8 cellular contexts compared by ENCODE assay signal in genomic region chr11:40508307-40508706, GRCh38.
"Had no signal": no experiment of that assay in that cellular context is flagged by ENCODE, and none has a peak within 500 bp of the region (broad histone marks: within the 10 kb centered on the region; RNA-seq: fewer than 3 reads in every experiment).

No MANE protein-coding gene starts in this region.

- H3K9me3 Mint-ChIP-seq: GM23338, HFFc6 had no signal

- H3K4me1 Mint-ChIP-seq: GM23338, IgD-negative memory B cell had no signal

- H3K36me3 ChIP-seq: HAP-1 had no signal

- H2AFZ ChIP-seq: GM23338 had no signal

- H3K4me1 ChIP-seq: HAP-1 had no signal

- H3K27me3 Mint-ChIP-seq: IgD-negative memory B cell had no signal

- H3K4me3 Mint-ChIP-seq: GM23338, HFFc6, IgD-negative memory B cell had no signal

- H3K9ac ChIP-seq: KMS-11 had no signal

- DNase-seq: H7, HFFc6 had no signal

- H3K36me3 Mint-ChIP-seq: IgD-negative memory B cell had no signal

- H3K27ac Mint-ChIP-seq: GM23338, HFFc6, IgD-negative memory B cell had no signal

- H3K9me3 ChIP-seq: HAP-1 had no signal

- H3K27ac ChIP-seq: HL-60, KMS-11 had no signal

- H3K4me3 ChIP-seq: GM23338, HAP-1 had no signal

- ATAC-seq: GM23338, HCT116 had no signal

- H3K4me2 ChIP-seq: GM23338, KMS-11 had no signal
